ENCODE assay signal across 15 cellular contexts in the genomic region with DNA sequence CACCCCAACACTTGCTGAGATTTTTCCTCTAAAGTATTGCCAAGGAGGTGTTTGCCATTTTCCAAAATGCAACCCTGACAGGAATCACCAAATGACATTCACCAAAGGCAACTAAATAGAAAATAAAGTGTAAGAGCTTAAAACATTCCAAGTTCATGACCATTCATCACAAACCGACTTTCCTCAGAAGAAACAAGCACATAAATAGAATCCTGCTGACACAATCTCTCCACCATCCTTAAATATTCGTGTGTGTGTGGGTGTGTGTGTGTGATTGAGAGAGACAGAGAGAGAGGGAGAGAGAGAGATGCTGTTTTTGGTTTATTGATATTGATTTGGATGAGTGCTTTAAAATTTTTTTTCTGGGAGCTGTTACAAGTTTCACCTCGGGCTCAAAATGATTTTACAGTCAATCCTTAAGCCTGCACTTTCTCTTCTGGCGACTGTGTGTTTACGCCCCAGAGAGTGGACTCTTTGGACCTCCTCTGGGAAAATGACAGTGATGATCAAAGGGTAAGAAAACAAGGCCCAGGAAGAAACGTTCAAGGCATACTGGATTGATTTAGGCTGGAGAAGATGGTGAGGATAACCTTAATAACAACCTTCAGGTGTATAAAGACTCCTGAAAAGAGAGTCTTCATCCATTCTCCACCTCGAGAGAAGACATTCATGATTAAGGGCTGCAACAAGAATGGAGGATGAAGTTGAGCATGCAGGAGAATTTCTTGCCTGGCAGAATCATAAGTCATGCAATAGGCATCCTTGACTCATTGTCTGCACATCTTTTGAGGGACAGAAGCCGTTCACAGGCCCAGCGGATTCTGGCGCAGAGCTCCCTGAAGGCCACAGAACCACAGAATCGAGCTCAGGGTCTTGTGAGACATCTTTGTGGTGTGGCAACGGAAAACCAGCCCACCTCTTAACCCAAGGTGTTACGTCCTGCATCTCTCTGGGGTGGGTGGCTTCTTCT.
A peak's percentile ranks its signal among the peaks of the same experiment; 100 is the strongest.
DNase-seq lines count a peak whose midpoint lies in the region; ATAC-seq and TF ChIP-seq lines count a peak whose summit lies in the region.
"Had no signal": no experiment of that assay in that cellular context is flagged by ENCODE, and none has a peak within 500 bp of the region (broad histone marks: within the 10 kb centered on the region; RNA-seq: fewer than 3 reads in every experiment).

No MANE protein-coding gene starts in this region.

- no peaks in the 10 kb centered on the region for H3K27me3 ChIP-seq in GM23338 (ENCODE audit: insufficient read depth)
- peaks cover 7% of the 10 kb centered on the region for H3K27me3 ChIP-seq in adipocyte (replicated peaks; ENCODE audit: control insufficient read depth, insufficient read depth, low read length)

- H3K4me3 ChIP-seq in GM23338 (no peak overlapping the region), adipocyte (ENCODE audit: low read length) (no peak overlapping the region)

- H3F3A ChIP-seq in GM23338 (replicated peaks; ENCODE audit: low read depth) = no peaks in the 10 kb centered on the region

- H3K9ac ChIP-seq in adipocyte (ENCODE audit: low read length) = no peak overlapping the region

- no peak overlapping the region for H3K27ac Mint-ChIP-seq in GM23338
- H3K27ac Mint-ChIP-seq: activated CD4-positive, alpha-beta T cell treated with anti-CD3 and anti-CD28 coated beads for 36 hours; CD14-positive monocyte had no signal

- no peak overlapping the region for H3K4me2 ChIP-seq in GM23338

- peaks cover 5% of the 10 kb centered on the region; the same call in 1 of the 3 replicates for H3K4me1 Mint-ChIP-seq in GM23338
- H3K4me1 Mint-ChIP-seq: activated CD4-positive, alpha-beta T cell treated with anti-CD3 and anti-CD28 coated beads for 36 hours; CD14-positive monocyte; central memory CD8-positive, alpha-beta T cell had no signal

- peaks cover 5% of the 10 kb centered on the region; the same call in 1 of the 3 replicates for H3K36me3 Mint-ChIP-seq in GM23338 (ENCODE audit: low read depth)
- H3K36me3 Mint-ChIP-seq: CD14-positive monocyte had no signal

- H3K27ac ChIP-seq in GM23338 (ENCODE audit: low read depth) = no peak overlapping the region

- H2AFZ ChIP-seq in GM23338 = 0 out of 2 replicates have a peak overlapping the region, but pooled peaks have one; percentile 32

- H3K4me3 Mint-ChIP-seq in GM23338 = no peak overlapping the region
- H3K4me3 Mint-ChIP-seq: activated CD4-positive, alpha-beta T cell treated with anti-CD3 and anti-CD28 coated beads for 36 hours; CD14-positive monocyte; central memory CD8-positive, alpha-beta T cell; nephron had no signal

- no peaks in the 10 kb centered on the region for H4K20me1 ChIP-seq in GM23338 (replicated peaks; ENCODE audit: insufficient read depth)

- H3K36me3 ChIP-seq in GM23338 (ENCODE audit: insufficient read depth) (no peaks in the 10 kb centered on the region), adipocyte (ENCODE audit: control insufficient read depth, insufficient read depth, low read length, severe bottlenecking) (no peaks in the 10 kb centered on the region)

- no peak for TF ChIP-seq CTCF in GM23338 (conservative IDR thresholded peaks at IDR 0.05; ENCODE audit: low read depth in 2 of 2)

- H3K9me3 ChIP-seq in adipocyte (ENCODE audit: control insufficient read depth, low read length) = no peaks in the 10 kb centered on the region

- ATAC-seq in GM23338 = no peak
- ATAC-seq: activated CD4-positive, alpha-beta T cell treated with anti-CD3 and anti-CD28 coated beads for 36 hours; left cardiac atrium had no signal

- no peaks in the 10 kb centered on the region for H3K27me3 Mint-ChIP-seq in GM23338 (ENCODE audit: insufficient read depth, low read depth, poor library complexity)

- H3K4me1 ChIP-seq in GM23338 (ENCODE audit: insufficient read depth) (peaks cover 7% of the 10 kb centered on the region), adipocyte (ENCODE audit: control insufficient read depth, insufficient read depth, low read length) (no peaks in the 10 kb centered on the region)

- H3K9me2 ChIP-seq in GM23338 (ENCODE audit: insufficient read depth) = 0 out of 2 replicates have a peak, but pooled peaks cover 2% of the 10 kb centered on the region

- peaks cover 9% of the 10 kb centered on the region; the same call in 1 of the 3 replicates for H3K9me3 Mint-ChIP-seq in GM23338
- H3K9me3 Mint-ChIP-seq: central memory CD8-positive, alpha-beta T cell had no signal

- no peaks in the 10 kb centered on the region for H3K79me2 ChIP-seq in GM23338 (replicated peaks; ENCODE audit: insufficient read depth)

- DNase-seq in A172 (ENCODE audit: low spot score) = peak; percentile 42
- DNase-seq in GM23338 (ENCODE audit: low spot score) = no peak
- peak; percentile 52 for DNase-seq in adipocyte (ENCODE audit: low read depth)
- peak; percentile 90 for DNase-seq in iris pigment epithelial cell (ENCODE audit: low read depth)
- no peak for DNase-seq in NCI-H1436 (lab: John Stamatoyannopoulos, UW)
- no peak for DNase-seq in HT-29 (ENCODE audit: low spot score)
- DNase-seq in DMS79 treated with DMSO at 0.1 percent for 48 hours (lab: John Stamatoyannopoulos, UW) = no peak
- no peak for DNase-seq in NK-92 (lab: John Stamatoyannopoulos, UW; ENCODE audit: unreplicated experiment)
- DNase-seq: activated CD4-positive, alpha-beta T cell treated with anti-CD3 and anti-CD28 coated beads for 36 hours; left cardiac atrium; NCI-H1092 treated with DMSO at 0.1 percent for 48 hours; stimulated activated CD4-positive, alpha-beta T cell treated with anti-CD3 and anti-CD28 coated beads, Interleukin-12 subunit alpha, Interleukin-12 subunit beta, amount 100 ng/mL, for 4 hours had no signal

TF ChIP-seq in GM23338, 12 proteins besides CTCF, POLR2A, EP300 and RAD21 (continues in another document):
- TF ChIP-seq CREB1 (CRISPR knock-in tag; IDR thresholded peaks at IDR 0.05; ENCODE audit: low read depth) (no peak), POLR2AphosphoS5 (IDR thresholded peaks at IDR 0.05; ENCODE audit: low read depth) (no peak), JUNB (IDR thresholded peaks at IDR 0.05; ENCODE audit: unreplicated experiment) (no peak)
- TF ChIP-seq, protein P1, sequence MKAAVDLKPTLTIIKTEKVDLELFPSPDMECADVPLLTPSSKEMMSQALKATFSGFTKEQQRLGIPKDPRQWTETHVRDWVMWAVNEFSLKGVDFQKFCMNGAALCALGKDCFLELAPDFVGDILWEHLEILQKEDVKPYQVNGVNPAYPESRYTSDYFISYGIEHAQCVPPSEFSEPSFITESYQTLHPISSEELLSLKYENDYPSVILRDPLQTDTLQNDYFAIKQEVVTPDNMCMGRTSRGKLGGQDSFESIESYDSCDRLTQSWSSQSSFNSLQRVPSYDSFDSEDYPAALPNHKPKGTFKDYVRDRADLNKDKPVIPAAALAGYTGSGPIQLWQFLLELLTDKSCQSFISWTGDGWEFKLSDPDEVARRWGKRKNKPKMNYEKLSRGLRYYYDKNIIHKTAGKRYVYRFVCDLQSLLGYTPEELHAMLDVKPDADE (IDR thresholded peaks at IDR 0.05) = no peak

Comparison
In these comparisons a context has a peak if more than half of its experiments do, and no peak if none do; other contexts are left out.
1. DNase-seq: peak in A172 (single experiment), adipocyte (single experiment) and iris pigment epithelial cell (single experiment); none in GM23338 (single experiment), NCI-H1436 (single experiment), HT-29 (single experiment), DMS79 treated with DMSO at 0.1 percent for 48 hours (single experiment) and NK-92 (single experiment).